Comparison of ENCODE assay signal across 33 cellular contexts in genomic region chr19:29591670-29592069, GRCh38.
"Had no signal": no experiment of that assay in that cellular context is flagged by ENCODE, and none has a peak within 500 bp of the region (broad histone marks: within the 10 kb centered on the region; RNA-seq: fewer than 3 reads in every experiment).

No MANE protein-coding gene starts in this region.

- H3K27me3 ChIP-seq: brain microvascular endothelial cell had no signal

- H3K27ac Mint-ChIP-seq: activated CD8-positive, alpha-beta T cell treated with anti-CD3 and anti-CD28 coated beads for 36 hours; activated naive CD8-positive, alpha-beta T cell; activated T-helper 17 cell treated with anti-CD3 and anti-CD28 coated beads, Interleukin-2, amount 50 U/mL, for 72 hours; dendritic cell treated with granulocyte-macrophage colony-stimulating factor and Interleukin-4, amounts not matched to agents 40 ng/mL and 50 ng/mL, for 4 days; endodermal cell; T-helper 17 cell; T-helper 2 cell treated with Interferon-gamma antibody and Interleukin-4, amounts not matched to agents 5 μg/mL and 100 μg/mL, for 36 hours had no signal

- H3K9me3 Mint-ChIP-seq: central memory CD8-positive, alpha-beta T cell had no signal

- DNase-seq: activated CD4-positive, alpha-beta T cell treated with anti-CD3 and anti-CD28 coated beads for 1 hour; activated CD4-positive, alpha-beta T cell treated with anti-CD3 and anti-CD28 coated beads for 4 hours; activated CD4-positive, alpha-beta T cell treated with anti-CD3 and anti-CD28 coated beads, Interleukin-2, amount 50 U/mL, for 1 hour; activated CD4-positive, alpha-beta T cell treated with anti-CD3 and anti-CD28 coated beads, Interleukin-2, amount 50 U/mL, for 48 hours; activated CD4-positive, CD25-positive, alpha-beta regulatory T cell; activated CD8-positive, alpha-beta memory T cell treated with anti-CD3 and anti-CD28 coated beads for 24 hours; activated CD8-positive, alpha-beta T cell treated with anti-CD3 and anti-CD28 coated beads for 36 hours; activated effector memory CD4-positive, alpha-beta T cell treated with Interleukin-2 at 50 U/mL for 16 hours; activated gamma-delta T cell treated with Interleukin-2 at 50 U/mL for 16 hours; activated naive CD4-positive, alpha-beta T cell treated with anti-CD3 and anti-CD28 coated beads, Interleukin-2, amount 50 U/mL, for 16 hours; activated naive CD4-positive, alpha-beta T cell treated with Interleukin-2 at 50 U/mL for 16 hours; activated T-cell treated with anti-CD3 and anti-CD28 coated beads, Interleukin-2, amount 50 U/mL, for 4 hours; amniotic stem cell; anterior cingulate cortex; brain microvascular endothelial cell; dorsolateral prefrontal cortex; effector memory CD4-positive, alpha-beta T cell; endodermal cell; erythroblast; foreskin keratinocyte; heart right ventricle; T-helper 1 cell; T-helper 17 cell had no signal

- H3K36me3 ChIP-seq: brain microvascular endothelial cell, esophagus muscularis mucosa, gastroesophageal sphincter, heart right ventricle had no signal

- H3K4me3 Mint-ChIP-seq: activated CD8-positive, alpha-beta T cell treated with anti-CD3 and anti-CD28 coated beads for 36 hours; activated naive CD8-positive, alpha-beta T cell; activated T-cell treated with anti-CD3 and anti-CD28 coated beads, Interleukin-2, amount 50 U/mL, for 4 hours; activated T-helper 17 cell treated with anti-CD3 and anti-CD28 coated beads, Interleukin-2, amount 50 U/mL, for 72 hours; central memory CD8-positive, alpha-beta T cell; dendritic cell treated with granulocyte-macrophage colony-stimulating factor and Interleukin-4, amounts not matched to agents 40 ng/mL and 50 ng/mL, for 4 days; endodermal cell; T-helper 17 cell; T-helper 2 cell treated with Interferon-gamma antibody and Interleukin-4, amounts not matched to agents 5 μg/mL and 100 μg/mL, for 36 hours had no signal

- H3K27ac ChIP-seq: brain microvascular endothelial cell, coronary artery, dorsolateral prefrontal cortex, esophagus muscularis mucosa, foreskin keratinocyte, gastroesophageal sphincter, heart right ventricle had no signal

- H3K4me3 ChIP-seq: coronary artery, dorsolateral prefrontal cortex, esophagus muscularis mucosa, gastroesophageal sphincter, heart right ventricle had no signal

- H3K4me1 ChIP-seq: esophagus muscularis mucosa, foreskin keratinocyte, gastroesophageal sphincter, heart right ventricle had no signal

- H3K9me3 ChIP-seq: esophagus muscularis mucosa, gastroesophageal sphincter had no signal

- ATAC-seq: activated CD8-positive, alpha-beta T cell treated with anti-CD3 and anti-CD28 coated beads for 36 hours; activated T-cell treated with anti-CD3 and anti-CD28 coated beads, Interleukin-2, amount 50 U/mL, for 4 hours; activated T-helper 17 cell treated with anti-CD3 and anti-CD28 coated beads, Interleukin-2, amount 50 U/mL, for 72 hours; foreskin keratinocyte; gastroesophageal sphincter; heart right ventricle; T-helper 17 cell had no signal

- FAIRE-seq: astrocyte, bronchial epithelial cell had no signal
